In the genomic region with DNA sequence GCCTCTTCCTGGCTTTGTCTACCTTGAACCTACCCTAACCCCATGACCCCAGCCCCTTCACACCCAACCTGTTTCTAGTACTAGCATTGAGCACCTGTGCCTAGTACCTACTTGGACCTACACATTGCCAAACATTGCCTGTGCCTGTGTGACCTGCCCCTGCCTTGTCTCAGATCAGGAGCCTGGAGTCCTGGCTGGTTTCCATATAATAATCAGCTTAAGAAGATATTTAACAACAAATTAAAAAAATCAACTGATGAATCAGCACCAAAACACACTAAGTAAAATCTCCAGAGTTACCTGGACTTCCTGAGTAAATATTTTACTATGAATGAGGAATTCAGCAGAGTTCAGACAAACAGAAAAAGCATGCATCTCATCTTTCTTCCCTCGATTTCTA, we compare ENCODE assay signal across 24 cellular contexts. TPM values are rescaled to one million over a fixed set of nuclear protein-coding genes. Genes with fewer than 3 reads are reported as not detected.
A peak's percentile ranks its signal among the peaks of the same experiment; 100 is the strongest.
DNase-seq lines count a peak whose midpoint lies in the region; ATAC-seq and TF ChIP-seq lines count a peak whose summit lies in the region.
"Had no signal": no experiment of that assay in that cellular context is flagged by ENCODE, and none has a peak within 500 bp of the region (broad histone marks: within the 10 kb centered on the region; RNA-seq: fewer than 3 reads in every experiment).

No MANE protein-coding gene starts in this region.

- H2BK120ac ChIP-seq in mesenchymal stem cell (ENCODE audit: low read depth, low read length) = no peak overlapping the region

- H4K91ac ChIP-seq in mesenchymal stem cell (ENCODE audit: low read length) = no peak overlapping the region

- peaks cover 55% of the 10 kb centered on the region for H3K4me1 ChIP-seq in ACC112 (ENCODE audit: control insufficient read depth, insufficient read depth, low read length, unreplicated experiment)
- H3K4me1 ChIP-seq in RWPE2 (ENCODE audit: insufficient read depth, poor library complexity, severe bottlenecking) = peaks cover 51% of the 10 kb centered on the region
- peaks cover 4% of the 10 kb centered on the region for H3K4me1 ChIP-seq in mesenchymal stem cell (ENCODE audit: control insufficient read depth, insufficient read depth, low read depth, low read length)
- H3K4me1 ChIP-seq in adrenal gland (replicated peaks in 1 of 2) = peaks cover 3 to 21% of the 10 kb centered on the region in 2 donors

- H3K4me3 ChIP-seq in ACC112 (ENCODE audit: low read depth, low read length) (no peak overlapping the region), RWPE2 (ENCODE audit: severe bottlenecking) (no peak overlapping the region), mesenchymal stem cell (ENCODE audit: insufficient read depth in 1 of 2, low read depth in 1 of 2, low read length in 2 of 2) (no peak overlapping the region), adrenal gland (no peak overlapping the region)
- H3K4me3 ChIP-seq: BLaER1 treated with 17β-estradiol and CSF1 and Interleukin-3, amounts not matched to agents 10 nM and 100 nM; GM23338; Peyer's patch; SK-N-MC had no signal

- no peak for TF ChIP-seq POLR2A in adrenal gland (IDR thresholded peaks at IDR 0.05)

- H3K9me3 ChIP-seq in RWPE2 (ENCODE audit: severe bottlenecking) (peaks cover 3% of the 10 kb centered on the region), mesenchymal stem cell (ENCODE audit: control insufficient read depth, low read length) (no peaks in the 10 kb centered on the region), adrenal gland (replicated peaks in 1 of 3) (no peaks in the 10 kb centered on the region)
- H3K9me3 ChIP-seq: Peyer's patch had no signal

- H2BK5ac ChIP-seq in mesenchymal stem cell (ENCODE audit: low read depth, low read length, poor library complexity, severe bottlenecking) = no peak overlapping the region

- WGBS in mesenchymal stem cell = no CpG with 5 or more reads among the region's 1 CpG
- WGBS in adrenal gland, 4 donors = 56 to 85% (median 78%) methylated on average over 1 of the region's 1 CpG

- H2BK15ac ChIP-seq in mesenchymal stem cell (ENCODE audit: low read depth, poor library complexity, severe bottlenecking) = no peak overlapping the region

- ATAC-seq in RWPE2 (ENCODE audit: low read depth) = peak; percentile 38; the same call in 2 of the 3 replicates
- ATAC-seq in GM21786 (IDR thresholded peaks at IDR 0.05; ENCODE audit: unreplicated experiment) = no peak
- ATAC-seq: GM23338 had no signal

- H3K36me3 ChIP-seq in ACC112 (ENCODE audit: insufficient read depth, low read length) (peaks cover 7% of the 10 kb centered on the region; the same call in 1 of the 2 replicates), RWPE2 (ENCODE audit: low read depth) (peaks cover 11% of the 10 kb centered on the region), mesenchymal stem cell (ENCODE audit: control insufficient read depth in 1 of 2, insufficient read depth in 2 of 2, low read depth in 1 of 2, low read length in 2 of 2) (peaks cover 0 to 8% of the 10 kb centered on the region in 2 experiments), adrenal gland (replicated peaks in 1 of 2) (no peaks in the 10 kb centered on the region)
- H3K36me3 ChIP-seq: BLaER1 treated with 17β-estradiol and CSF1 and Interleukin-3, amounts not matched to agents 10 nM and 100 nM; Peyer's patch had no signal

- H2AFZ ChIP-seq in ACC112 (ENCODE audit: low read length, unreplicated experiment) = no peak overlapping the region
- H2AFZ ChIP-seq in mesenchymal stem cell (ENCODE audit: low read depth, low read length) = no peak overlapping the region
- H2AFZ ChIP-seq: GM23338 had no signal

- TF ChIP-seq CTCF in RWPE2 (IDR thresholded peaks at IDR 0.05; ENCODE audit: poor library complexity, severe bottlenecking) = no peak
- no peak for TF ChIP-seq CTCF in adrenal gland (IDR thresholded peaks at IDR 0.05)

- intact Hi-C loops in adrenal gland (cut with DNase I) = no loop called here

- peak overlapping the region; percentile 7 for H4K8ac ChIP-seq in mesenchymal stem cell (ENCODE audit: low read length)

- H3K27me3 ChIP-seq in ACC112 (ENCODE audit: insufficient read depth, low read length) (no peaks in the 10 kb centered on the region), RWPE2 (ENCODE audit: insufficient read depth, poor library complexity, severe bottlenecking) (no peaks in the 10 kb centered on the region), mesenchymal stem cell (ENCODE audit: control insufficient read depth in 1 of 2, insufficient read depth in 1 of 2, low read length in 2 of 2) (no peaks in the 10 kb centered on the region), adrenal gland (no peaks in the 10 kb centered on the region)
- H3K27me3 ChIP-seq: BLaER1 treated with 17β-estradiol and CSF1 and Interleukin-3, amounts not matched to agents 10 nM and 100 nM; Peyer's patch had no signal

- no peak overlapping the region for H3K9ac ChIP-seq in mesenchymal stem cell (ENCODE audit: low read length)
- H3K9ac ChIP-seq: BLaER1 treated with 17β-estradiol and CSF1 and Interleukin-3, amounts not matched to agents 10 nM and 100 nM; KMS-11 had no signal

- H2BK12ac ChIP-seq in mesenchymal stem cell (ENCODE audit: low read length in 2 of 2) = no peak overlapping the region

- H3K23ac ChIP-seq in mesenchymal stem cell (ENCODE audit: low read length in 2 of 2) = no peak overlapping the region

- H2AK5ac ChIP-seq in mesenchymal stem cell (ENCODE audit: low read length, severe bottlenecking) = peak overlapping the region; percentile 8

- no peak overlapping the region for H3K18ac ChIP-seq in mesenchymal stem cell (ENCODE audit: low read depth in 1 of 2, low read length in 2 of 2)

- DNase-seq in RWPE2 (ENCODE audit: low spot score) (no peak), mesenchymal stem cell (no peak), renal cortical epithelial cell (ENCODE audit: low read depth) (peak; percentile 61), adrenal gland (no peak), GM19238 (ENCODE audit: insufficient read length, low spot score) (no peak)
- DNase-seq: AML-193; CD4-positive, alpha-beta T cell; DMS53; H9; MM.1S; NCI-H2029 treated with DMSO at 0.1 percent for 48 hours; NCI-H2227 treated with DMSO at 0.1 percent for 48 hours; NCI-H69; Peyer's patch; SIG-M5 had no signal

- no peak overlapping the region for H3K14ac ChIP-seq in mesenchymal stem cell (ENCODE audit: low read length in 2 of 2)

- H3K4me2 ChIP-seq in mesenchymal stem cell (ENCODE audit: low read length, poor library complexity, severe bottlenecking) = no peak overlapping the region
- H3K4me2 ChIP-seq: BLaER1 treated with 17β-estradiol and CSF1 and Interleukin-3, amounts not matched to agents 10 nM and 100 nM; GM23338; KMS-11 had no signal

- H3K27ac ChIP-seq in ACC112 (ENCODE audit: low read depth, low read length) (peak overlapping the region; percentile 27), RWPE2 (ENCODE audit: poor library complexity, severe bottlenecking) (peak overlapping the region; percentile 37), mesenchymal stem cell (ENCODE audit: low read length, poor library complexity, severe bottlenecking) (no peak overlapping the region), adrenal gland (no peak overlapping the region)
- H3K27ac ChIP-seq: BLaER1 treated with 17β-estradiol and CSF1 and Interleukin-3, amounts not matched to agents 10 nM and 100 nM; KMS-11; Peyer's patch; SK-N-MC had no signal

- peaks cover 7% of the 10 kb centered on the region for H3K79me1 ChIP-seq in mesenchymal stem cell (replicated peaks; ENCODE audit: low read length, poor library complexity, severe bottlenecking)

- H3K4ac ChIP-seq in mesenchymal stem cell (ENCODE audit: low read depth in 1 of 2, low read length in 2 of 2) = no peak overlapping the region

- peaks cover 90% of the 10 kb centered on the region for H3K79me2 ChIP-seq in ACC112 (ENCODE audit: control insufficient read depth, insufficient read depth, low read length, unreplicated experiment)

RNA-seq across cellular contexts. Expression of gene LPAR1, which starts 17.7 kb away (rescaled TPM):
- polyA plus RNA-seq in mesenchymal stem cell (2013, experiment 1 of 2) = 55.2 TPM
- polyA plus RNA-seq in mesenchymal stem cell (2013, experiment 2 of 2) = 59.0 TPM
- total RNA-seq in renal cortical epithelial cell (9.4 and 16.4 TPM in 2 replicates), adrenal gland (10 to 100 TPM; 19.3 to 65.2 (median 25.4) TPM)
- polyA plus RNA-seq in adrenal gland = 10 to 100 TPM in 2 of 3 donors, 1 to 10 TPM in 1; 9.6 to 20.1 (median 12.0) TPM
- total RNA-seq: CD4-positive, alpha-beta T cell; G401; OCI-LY7 had no signal
- polyA plus RNA-seq: IgD-negative memory B cell had no signal

Comparison
In these comparisons a context has a peak if more than half of its experiments do, and no peak if none do; other contexts are left out.
1. H3K27ac ChIP-seq: peak in ACC112 (single experiment) and RWPE2 (single experiment); none in mesenchymal stem cell (single experiment) and adrenal gland (0 of 5).